In genomic region chr10:96122824-96123223, GRCh38 we compare ENCODE assay signal across 14 cellular contexts. TPM values are rescaled to one million over a fixed set of nuclear protein-coding genes. Genes with fewer than 3 reads are reported as not detected.
DNase-seq lines count a peak whose midpoint lies in the region; ATAC-seq, FAIRE-seq and TF ChIP-seq lines count a peak whose summit lies in the region.
"Had no signal": no experiment of that assay in that cellular context is flagged by ENCODE, and none has a peak within 500 bp of the region (broad histone marks: within the 10 kb centered on the region; RNA-seq: fewer than 3 reads in every experiment).

No MANE protein-coding gene starts in this region.

- FAIRE-seq in H54 (lab: Jason Lieb, UNC): peak; percentile 6
- no peak for FAIRE-seq in bronchial epithelial cell (lab: Jason Lieb, UNC)
- FAIRE-seq in small intestine (lab: Jason Lieb, UNC): peak; percentile 33
- FAIRE-seq: GM12891 had no signal

- H3K4me1 ChIP-seq in small intestine (ENCODE audit: control insufficient read depth in 2 of 2, insufficient read depth in 1 of 2, low read depth in 1 of 2, low read length in 1 of 2): no peaks in the 10 kb centered on the region

- no peak overlapping the region for H3K4me3 ChIP-seq in bronchial epithelial cell (ENCODE audit: low read depth, low read length)
- no peak overlapping the region for H3K4me3 ChIP-seq in small intestine (ENCODE audit: low read depth in 1 of 2, low read length in 2 of 2)
- H3K4me3 ChIP-seq: BLaER1 had no signal

- DNase-seq in H54 (ENCODE audit: insufficient read length, low spot score) (no peak), HT-29 (ENCODE audit: low spot score) (peak; percentile 28), bronchial epithelial cell (ENCODE audit: low read depth) (peak; percentile 37), small intestine (no peak), NCI-H2196 (lab: John Stamatoyannopoulos, UW; ENCODE audit: unreplicated experiment) (no peak)
- no peak for DNase-seq in activated T-cell treated with anti-CD3 and anti-CD28 coated beads, Interleukin-2, amount 50 U/mL, for 1 hour
- DNase-seq: AML-193; CD8-positive, alpha-beta memory T cell; DMS79; IMR-90; KG1 had no signal

- no peaks in the 10 kb centered on the region for H3K9me3 ChIP-seq in small intestine (ENCODE audit: control insufficient read depth, low read depth)

- H3K27me3 ChIP-seq in bronchial epithelial cell (ENCODE audit: control insufficient read depth, insufficient read depth, low read length) (no peaks in the 10 kb centered on the region), small intestine (ENCODE audit: control insufficient read depth in 2 of 2, insufficient read depth in 2 of 2, low read length in 2 of 2) (peaks cover 0 to 12% of the 10 kb centered on the region in 2 donors)

- TF ChIP-seq CTCF in bronchial epithelial cell (IDR thresholded peaks at IDR 0.05; ENCODE audit: insufficient read depth, low read length, severe bottlenecking): no peak

- no peak for ATAC-seq in GM18868 (IDR thresholded peaks at IDR 0.05; ENCODE audit: unreplicated experiment)

- H3K36me3 ChIP-seq in bronchial epithelial cell (ENCODE audit: control insufficient read depth, insufficient read depth, low read length): no peaks in the 10 kb centered on the region
- no peaks in the 10 kb centered on the region for H3K36me3 ChIP-seq in small intestine (ENCODE audit: control insufficient read depth in 2 of 2, insufficient read depth in 2 of 2, low read length in 2 of 2)
- H3K36me3 ChIP-seq: BLaER1 had no signal

- no peak overlapping the region for H3K27ac ChIP-seq in small intestine (ENCODE audit: low read depth in 1 of 2, low read length in 1 of 2)
- H3K27ac ChIP-seq: BLaER1 had no signal

- TF ChIP-seq POLR2A in H54 (IDR thresholded peaks at IDR 0.05; ENCODE audit: low read depth, low read length): no peak

RNA-seq across cellular contexts. Expression of gene ZNF518A, which starts 7.3 kb away (rescaled TPM):
- 18.0 and 20.0 TPM in 2 replicates for total RNA-seq in HT-29 (2014; rRNA removed; shearing (Covaris generic))
- 21.1 and 26.2 TPM in 2 replicates for total RNA-seq in bronchial epithelial cell
- 1 to 10 TPM; 4.1 to 7.6 (median 6.1) TPM for polyA plus RNA-seq in small intestine

Comparison
In these comparisons a context has a peak if more than half of its experiments do, and no peak if none do; other contexts are left out.
1. DNase-seq: peak in HT-29 (single experiment) and bronchial epithelial cell (single experiment); none in H54 (single experiment), small intestine (single experiment), activated T-cell treated with anti-CD3 and anti-CD28 coated beads, Interleukin-2, amount 50 U/mL, for 1 hour (single experiment) and NCI-H2196 (single experiment).